In genomic region chr7:142407939-142408573, GRCh38 we compare ENCODE assay signal across 23 cellular contexts.
DNase-seq lines count a peak whose midpoint lies in the region; ATAC-seq and TF ChIP-seq lines count a peak whose summit lies in the region.
"Had no signal": no experiment of that assay in that cellular context is flagged by ENCODE, and none has a peak within 500 bp of the region (broad histone marks: within the 10 kb centered on the region; RNA-seq: fewer than 3 reads in every experiment).

No MANE protein-coding gene starts in this region.

- H3K4me3 ChIP-seq in right atrium auricular region (peak overlapping the region in 1 of 2 donors; percentile 11), cardiac fibroblast (replicated peaks in 1 of 2; ENCODE audit: low read depth in 2 of 2, low read length in 2 of 2) (peak overlapping the region; percentile 8 to 41), left lung (no peak overlapping the region), urinary bladder (ENCODE audit: low read depth, low read length) (peak overlapping the region; percentile 24)
- H3K4me3 ChIP-seq: uterus had no signal

- H3K9me3 ChIP-seq in right atrium auricular region, result no peaks in the 10 kb centered on the region
- H3K9me3 ChIP-seq in left lung, result no peaks in the 10 kb centered on the region
- H3K9me3 ChIP-seq: spleen, uterus had no signal

- ATAC-seq in Right ventricle myocardium superior (ENCODE audit: poor library complexity) (peak; percentile 59), left lung (peak; percentile 26), GM18868 (IDR thresholded peaks at IDR 0.05; ENCODE audit: unreplicated experiment) (no peak), GM18498 (IDR thresholded peaks at IDR 0.05; ENCODE audit: unreplicated experiment) (no peak)
- ATAC-seq: stimulated activated effector memory CD8-positive, alpha-beta T cell treated with anti-CD3 and anti-CD28 coated beads, Interleukin-12 subunit alpha, Interleukin-12 subunit beta, amount 100 ng/mL, for 72 hours had no signal

- TF ChIP-seq CTCF in right atrium auricular region (IDR thresholded peaks at IDR 0.05), result no peak
- TF ChIP-seq CTCF in cardiac fibroblast (IDR thresholded peaks at IDR 0.05; ENCODE audit: low read depth, low read length), result no peak
- no peak for TF ChIP-seq CTCF in left lung (IDR thresholded peaks at IDR 0.05)

- intact Hi-C loops in Right ventricle myocardium superior (cut with DNase I) (no loop called here), left lung (cut with DNase I) (no loop called here)

- DNase-seq in Right ventricle myocardium superior (no peak), right atrium auricular region (ENCODE audit: low spot score) (no peak), cardiac fibroblast (ENCODE audit: low read depth in 2 of 2) (peak; percentile 28 to 31), left lung (no peak), RKO (ENCODE audit: low spot score) (no peak)
- DNase-seq: activated CD8-positive, alpha-beta memory T cell treated with anti-CD3 and anti-CD28 coated beads, Interleukin-2, amount 50 U/mL, for 4 hours; activated naive CD4-positive, alpha-beta T cell; CD4-positive, alpha-beta memory T cell; dermis blood vessel endothelial cell; DMS79 treated with DMSO at 0.1 percent for 48 hours; hippocampal formation; KG1; kidney; NCI-H1417; NCI-H226; spleen; T-helper 9 cell; uterus had no signal

- 56% methylated on average over 8 of the region's 8 CpGs for WGBS in urinary bladder

- H3K36me3 ChIP-seq in right atrium auricular region (no peaks in the 10 kb centered on the region), left lung (no peaks in the 10 kb centered on the region), urinary bladder (ENCODE audit: insufficient read depth) (no peaks in the 10 kb centered on the region)
- H3K36me3 ChIP-seq: spleen, uterus had no signal

- H3K4me1 ChIP-seq in right atrium auricular region (no peaks in the 10 kb centered on the region), left lung (no peaks in the 10 kb centered on the region), urinary bladder (ENCODE audit: insufficient read depth) (no peaks in the 10 kb centered on the region)
- H3K4me1 ChIP-seq: spleen, uterus had no signal

- no peaks in the 10 kb centered on the region for H3K27me3 ChIP-seq in right atrium auricular region
- no peaks in the 10 kb centered on the region for H3K27me3 ChIP-seq in left lung
- H3K27me3 ChIP-seq: spleen, uterus had no signal

- H3K27ac ChIP-seq in right atrium auricular region, result peak overlapping the region in 1 of 2 donors; percentile 27
- no peak overlapping the region for H3K27ac ChIP-seq in left lung
- H3K27ac ChIP-seq in urinary bladder (ENCODE audit: low read depth), result no peak overlapping the region
- H3K27ac ChIP-seq: HL-60, uterus had no signal

Comparison
In these comparisons a context has a peak if more than half of its experiments do, and no peak if none do; other contexts are left out.
1. ATAC-seq: peak in Right ventricle myocardium superior (single experiment) and left lung (single experiment); none in GM18868 (single experiment) and GM18498 (single experiment).
2. DNase-seq: peak in cardiac fibroblast (2 of 2); none in Right ventricle myocardium superior (single experiment), right atrium auricular region (single experiment), left lung (0 of 2) and RKO (single experiment).
3. H3K4me3 ChIP-seq: peak in cardiac fibroblast (2 of 2) and urinary bladder (single experiment); none in left lung (0 of 2).